In genomic region chr11:10397226-10397987, GRCh38 we compare ENCODE assay signal across 13 cellular contexts.
"Had no signal": no experiment of that assay in that cellular context is flagged by ENCODE, and none has a peak within 500 bp of the region (broad histone marks: within the 10 kb centered on the region; RNA-seq: fewer than 3 reads in every experiment).

No MANE protein-coding gene starts in this region.

- DNase-seq: activated CD4-positive, alpha-beta T cell treated with anti-CD3 and anti-CD28 coated beads for 1 hour; activated CD4-positive, alpha-beta T cell treated with anti-CD3 and anti-CD28 coated beads, Interleukin-2, amount 50 U/mL, for 48 hours; activated gamma-delta T cell treated with Interleukin-2 at 50 U/mL for 16 hours; activated naive CD8-positive, alpha-beta T cell treated with anti-CD3 and anti-CD28 coated beads for 36 hours; anterior cingulate cortex; gastrocnemius medialis; kidney; left ventricle myocardium superior; stimulated activated CD4-positive, alpha-beta T cell treated with anti-CD3 and anti-CD28 coated beads, Interleukin-4, amount 100 ng/mL, for 4 hours; SW 1271 had no signal

- ATAC-seq: gastrocnemius medialis, left ventricle myocardium superior had no signal

- H3K27ac ChIP-seq: gastrocnemius medialis, parathyroid adenoma, skin epidermis, tibial nerve had no signal
